In genomic region chr16:66603537-66604375, GRCh38 we compare ENCODE assay signal across 1 cellular context.
A peak's percentile ranks its signal among the peaks of the same experiment; 100 is the strongest.
TF ChIP-seq lines count a peak whose summit lies in the region.

No MANE protein-coding gene starts in this region.

TF ChIP-seq in K562, 482 proteins besides CTCF, POLR2A, EP300 and RAD21 (continued from another document and continues in another):
- TF ChIP-seq ZNF518B (CRISPR knock-in tag; IDR thresholded peaks at IDR 0.05) (no peak), ZNF778 (CRISPR knock-in tag; IDR thresholded peaks at IDR 0.05) (0 out of 2 replicates have a peak, but pooled peaks have one; percentile 22), SRSF3 (IDR thresholded peaks at IDR 0.05; ENCODE audit: insufficient read depth, low read length) (no peak), TOE1 (IDR thresholded peaks at IDR 0.05; ENCODE audit: borderline replicate concordance) (peak; percentile 18; the same call in 1 of the 2 replicates), TOE1 (CRISPR knock-in tag; IDR thresholded peaks at IDR 0.05; ENCODE audit: borderline replicate concordance, low read depth) (no peak), EHMT2 (IDR thresholded peaks at IDR 0.05) (peak; percentile 30; the same call in 1 of the 2 replicates), ZC3H11A (IDR thresholded peaks at IDR 0.05; ENCODE audit: low read depth, low read length) (no peak), KAT7 (CRISPR knock-in tag; IDR thresholded peaks at IDR 0.05; ENCODE audit: borderline replicate concordance) (no peak), MEIS2 (IDR thresholded peaks at IDR 0.05; ENCODE audit: partially characterized antibody) (no peak), NFXL1 (CRISPR knock-in tag; IDR thresholded peaks at IDR 0.05) (peak; percentile 61; the same call in 1 of the 2 replicates), PYGO2 (tag; IDR thresholded peaks at IDR 0.05) (peak; percentile 65), ATF1 (CRISPR knock-in tag; IDR thresholded peaks at IDR 0.05) (no peak), ATF1 (tag; IDR thresholded peaks at IDR 0.05) (peak; percentile 38; the same call in 1 of the 2 replicates), DPF2 (IDR thresholded peaks at IDR 0.05) (peak; percentile 64; the same call in 1 of the 2 replicates), ZBTB2 (IDR thresholded peaks at IDR 0.05) (peak; percentile 78), SRF (CRISPR knock-in tag; IDR thresholded peaks at IDR 0.05) (0 out of 4 replicates have a peak, but pooled peaks of 1 of the 2 experiments have one; percentile 29), ZNF512 (tag; IDR thresholded peaks at IDR 0.05) (no peak), THRAP3 (IDR thresholded peaks at IDR 0.05; ENCODE audit: borderline replicate concordance) (peak; percentile 32; the same call in 1 of the 2 replicates), ZMIZ1 (IDR thresholded peaks at IDR 0.05; ENCODE audit: low read depth in 2 of 2, low read length in 2 of 2) (no peak), ZNF592 (IDR thresholded peaks at IDR 0.05) (peak; percentile 98), ZNF217 (CRISPR knock-in tag; IDR thresholded peaks at IDR 0.05) (no peak), ELF4 (CRISPR knock-in tag; IDR thresholded peaks at IDR 0.05) (0 out of 2 replicates have a peak, but pooled peaks have one; percentile 53), NR2C1 (IDR thresholded peaks at IDR 0.05) (no peak), NR2C1 (tag; IDR thresholded peaks at IDR 0.05) (peak; percentile 79), HINFP (tag; conservative IDR thresholded peaks at IDR 0.05; ENCODE audit: low read depth) (peak; percentile 61), TAF15 (IDR thresholded peaks at IDR 0.05; ENCODE audit: low read depth, low read length) (no peak), PHF20 (IDR thresholded peaks at IDR 0.05; ENCODE audit: partially characterized antibody) (peak; percentile 61), HNRNPLL (IDR thresholded peaks at IDR 0.05; ENCODE audit: low read depth, low read length, poor library complexity, severe bottlenecking) (peak; percentile 18), MAFG (tag; conservative IDR thresholded peaks at IDR 0.05) (0 out of 2 replicates have a peak, but pooled peaks have one; percentile 7), POLR2B (IDR thresholded peaks at IDR 0.05; ENCODE audit: low read depth, partially characterized antibody) (peak; percentile 27), ZFPM2 (CRISPR knock-in tag; IDR thresholded peaks at IDR 0.05) (0 out of 2 replicates have a peak, but pooled peaks have one; percentile 33), ATF4 (CRISPR knock-in tag; IDR thresholded peaks at IDR 0.05) (peak; percentile 72; the same call in 1 of the 2 replicates), MECOM (CRISPR knock-in tag; IDR thresholded peaks at IDR 0.05) (peak; percentile 77), KAT2B (IDR thresholded peaks at IDR 0.05; ENCODE audit: low read depth, low read length) (no peak), SMAD3 (CRISPR knock-in tag; conservative IDR thresholded peaks at IDR 0.05) (peak; percentile 87), NR4A1 (CRISPR knock-in tag; IDR thresholded peaks at IDR 0.05) (no peak), NR4A1 (tag; IDR thresholded peaks at IDR 0.05) (peak; percentile 95), MNT (conservative IDR thresholded peaks at IDR 0.05) (peak; percentile 31 to 61; a peak in 2 of 4 replicates), ZBTB17 (CRISPR knock-in tag; IDR thresholded peaks at IDR 0.05) (0 out of 2 replicates have a peak, but pooled peaks have one; percentile 41), NCOA4 (IDR thresholded peaks at IDR 0.05; ENCODE audit: partially characterized antibody) (no peak), ZNF76 (CRISPR knock-in tag; IDR thresholded peaks at IDR 0.05; ENCODE audit: borderline replicate concordance) (peak; percentile 80; the same call in 1 of the 2 replicates), CREB3 (tag; conservative IDR thresholded peaks at IDR 0.05; ENCODE audit: low read depth) (peak; percentile 90)
